8 cellular contexts compared by ENCODE assay signal in the genomic region with DNA sequence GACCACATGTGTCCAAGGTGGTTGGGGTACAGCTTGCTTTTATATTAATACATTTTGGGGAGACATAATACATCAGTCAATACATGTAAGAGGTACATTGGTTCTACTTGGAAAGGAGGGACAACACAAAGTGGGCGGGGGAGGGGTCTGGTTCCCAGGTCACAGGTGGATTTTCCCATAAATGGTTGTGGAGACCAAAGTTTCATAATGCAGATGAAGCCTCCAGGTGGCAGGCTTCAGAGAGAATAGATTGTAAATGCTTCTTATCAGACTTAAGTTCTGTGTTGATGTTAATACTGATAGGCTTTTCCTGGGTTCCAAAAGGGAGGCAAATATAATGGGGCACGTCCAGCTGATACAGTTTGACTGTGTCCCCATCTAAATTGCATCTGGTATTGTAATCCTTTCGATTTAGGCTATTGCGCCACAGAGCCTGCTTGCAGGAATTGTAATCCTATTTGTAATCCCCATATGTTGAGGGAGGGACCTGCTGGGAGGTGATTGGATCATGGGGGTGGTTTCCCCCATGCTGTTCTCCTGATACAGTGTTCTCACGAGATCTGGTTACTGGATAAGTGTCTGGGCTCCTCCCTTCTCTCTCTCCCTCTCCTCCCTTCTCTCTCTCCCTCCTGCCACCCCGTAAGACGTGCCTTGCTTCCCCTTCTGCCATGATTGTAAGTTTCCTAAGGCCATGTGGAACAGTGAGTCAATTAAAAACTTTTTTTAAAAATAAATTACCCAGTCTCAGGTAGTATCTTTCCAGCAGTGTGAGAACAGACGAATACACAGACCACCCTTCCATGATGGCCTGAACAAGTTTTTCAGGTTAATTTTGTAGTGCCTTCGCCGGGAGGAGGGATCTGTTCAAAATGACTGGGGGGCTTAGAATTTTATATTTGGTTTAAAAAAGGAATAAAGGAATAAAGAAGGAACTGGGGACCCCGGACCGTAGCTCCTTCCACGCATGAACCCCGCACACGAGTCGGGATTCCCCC. TPM values are rescaled to one million over a fixed set of nuclear protein-coding genes. Genes with fewer than 3 reads are reported as not detected.
DNase-seq lines count a peak whose midpoint lies in the region; ATAC-seq and TF ChIP-seq lines count a peak whose summit lies in the region.

No MANE protein-coding gene starts in this region.

- TF ChIP-seq CTCF in CD8-positive, alpha-beta T cell (IDR thresholded peaks at IDR 0.05) = no peak
- TF ChIP-seq CTCF in HFF-Myc (IDR thresholded peaks at IDR 0.05; ENCODE audit: low read depth, low read length, missing control alignments) = no peak
- TF ChIP-seq CTCF in epithelial cell of esophagus (IDR thresholded peaks at IDR 0.05; ENCODE audit: insufficient read depth, low read depth, low read length, missing control alignments) = peak; percentile 15
- TF ChIP-seq CTCF in neural progenitor cell (IDR thresholded peaks at IDR 0.05) = no peak

- H2AFZ ChIP-seq in neural progenitor cell (replicated peaks) = peak overlapping the region; percentile 98

- peak overlapping the region; percentile 89 for H3K4me2 ChIP-seq in neural progenitor cell

- no peaks in the 10 kb centered on the region for H3K36me3 ChIP-seq in CD8-positive, alpha-beta T cell (ENCODE audit: insufficient read depth, low read length)
- H3K36me3 ChIP-seq in SJCRH30 = peaks cover 3% of the 10 kb centered on the region
- no peaks in the 10 kb centered on the region for H3K36me3 ChIP-seq in neural progenitor cell

- peaks cover 17% of the 10 kb centered on the region for H3K4me1 ChIP-seq in CD8-positive, alpha-beta T cell (ENCODE audit: insufficient read depth, low read length)
- H3K4me1 ChIP-seq in SJCRH30 = no peaks in the 10 kb centered on the region
- H3K4me1 ChIP-seq in neural progenitor cell = no peaks in the 10 kb centered on the region

- DNase-seq in CD8-positive, alpha-beta T cell = no peak
- DNase-seq in HFF-Myc (ENCODE audit: extremely low read depth, low read depth) (peak; percentile 66), SJCRH30 (peak; percentile 72 to 83), epithelial cell of esophagus (ENCODE audit: low read depth) (peak; percentile 66), neural progenitor cell (ENCODE audit: low spot score) (peak; percentile 52)
- DNase-seq in central memory CD4-positive, alpha-beta T cell = no peak

- peak overlapping the region; percentile 65 for H3K9ac ChIP-seq in neural progenitor cell

- ATAC-seq in CD8-positive, alpha-beta T cell = no peak
- ATAC-seq in GM18511 (IDR thresholded peaks at IDR 0.05; ENCODE audit: unreplicated experiment) = no peak
- ATAC-seq in HG02763 (IDR thresholded peaks at IDR 0.05; ENCODE audit: unreplicated experiment) = no peak

- H3K27ac Mint-ChIP-seq in CD8-positive, alpha-beta T cell = no peak overlapping the region
- peak overlapping the region; percentile 26 for H3K27ac Mint-ChIP-seq in neural progenitor cell

- intact Hi-C loops in CD8-positive, alpha-beta T cell (cut with DNase I, micrococcal nuclease) = loop anchor here in 1 of 2 experiments (2.0 kb wide), 1 partner anchor 45 kb away; a partner anchor contains a TSS

- H3K27me3 Mint-ChIP-seq in CD8-positive, alpha-beta T cell (ENCODE audit: low read depth) = peaks cover 39% of the 10 kb centered on the region
- H3K27me3 Mint-ChIP-seq in neural progenitor cell (ENCODE audit: insufficient read depth, low read depth) = peaks cover 6% of the 10 kb centered on the region

- peak overlapping the region; percentile 68 for H3K4me3 Mint-ChIP-seq in CD8-positive, alpha-beta T cell
- peak overlapping the region; percentile 100 for H3K4me3 Mint-ChIP-seq in neural progenitor cell

- H3K36me3 Mint-ChIP-seq in CD8-positive, alpha-beta T cell = peaks cover 2% of the 10 kb centered on the region
- peaks cover 22% of the 10 kb centered on the region for H3K36me3 Mint-ChIP-seq in neural progenitor cell

- no peaks in the 10 kb centered on the region for H3K79me2 ChIP-seq in neural progenitor cell (ENCODE audit: low read depth)

- peaks cover 9% of the 10 kb centered on the region for H3K27me3 ChIP-seq in CD8-positive, alpha-beta T cell (ENCODE audit: insufficient read depth, low read length)
- H3K27me3 ChIP-seq in SJCRH30 (no peaks in the 10 kb centered on the region), neural progenitor cell (peaks cover 84% of the 10 kb centered on the region)

- CTCF ChIA-PET in CD8-positive, alpha-beta T cell (lab: Charles Lee) = no interaction called here

- no peaks in the 10 kb centered on the region for H3K9me3 ChIP-seq in CD8-positive, alpha-beta T cell (ENCODE audit: low read length)
- H3K9me3 ChIP-seq in SJCRH30 (replicated peaks) (peaks cover 3% of the 10 kb centered on the region; the same call in 1 of the 2 replicates), neural progenitor cell (ENCODE audit: low read depth) (no peaks in the 10 kb centered on the region)

- no peak overlapping the region for H3K27ac ChIP-seq in CD8-positive, alpha-beta T cell (ENCODE audit: low read depth, low read length)
- H3K27ac ChIP-seq in SJCRH30 = peak overlapping the region; percentile 66
- no peak overlapping the region for H3K27ac ChIP-seq in neural progenitor cell

- peaks cover 13% of the 10 kb centered on the region for H3K4me1 Mint-ChIP-seq in CD8-positive, alpha-beta T cell (ENCODE audit: low read depth)
- peaks cover 19% of the 10 kb centered on the region for H3K4me1 Mint-ChIP-seq in neural progenitor cell

- POLR2A ChIA-PET in CD8-positive, alpha-beta T cell (lab: Charles Lee) = interaction anchor here (0.7 kb wide), 1 partner anchor 19 kb away, joined by 3 read pairs; no protein-coding TSS in a partner anchor

- H3F3A ChIP-seq in neural progenitor cell (ENCODE audit: low read depth) = peaks cover 12% of the 10 kb centered on the region

- H3K9me3 Mint-ChIP-seq in CD8-positive, alpha-beta T cell = no peaks in the 10 kb centered on the region
- peaks cover 36% of the 10 kb centered on the region for H3K9me3 Mint-ChIP-seq in neural progenitor cell

- H3K4me3 ChIP-seq in CD8-positive, alpha-beta T cell (ENCODE audit: low read depth, low read length) = peak overlapping the region; percentile 71
- H3K4me3 ChIP-seq in HFF-Myc (replicated peaks; ENCODE audit: low read depth, low read length) = peak overlapping the region; percentile 71
- H3K4me3 ChIP-seq in SJCRH30 = peak overlapping the region; percentile 88
- peak overlapping the region; percentile 75 for H3K4me3 ChIP-seq in epithelial cell of esophagus (ENCODE audit: low read length)
- peak overlapping the region; percentile 86 for H3K4me3 ChIP-seq in neural progenitor cell

- no peaks in the 10 kb centered on the region for H4K20me1 ChIP-seq in neural progenitor cell (ENCODE audit: low read depth)

RNA-seq across cellular contexts. Expression of a gene that starts 44.9 kb away (rescaled TPM):
- total RNA-seq in CD8-positive, alpha-beta T cell = 1 to 10 TPM; 2.8 to 4.3 TPM
- 8.7 and 10.5 TPM in 2 replicates for total RNA-seq in SJCRH30 (2014; rRNA removed; shearing (Covaris generic))
- 9.2 and 12.3 TPM in 2 replicates for total RNA-seq in neural progenitor cell (ENCODE audit: low replicate concordance)

Comparison
In these comparisons a context has a peak if more than half of its experiments do, and no peak if none do; other contexts are left out.
1. DNase-seq: peak in HFF-Myc (single experiment), SJCRH30 (2 of 2), epithelial cell of esophagus (single experiment) and neural progenitor cell (single experiment); none in CD8-positive, alpha-beta T cell (0 of 7) and central memory CD4-positive, alpha-beta T cell (single experiment).
2. Peak in every context shown above with its lines, with median percentiles within 50 percentile points of each other: H3K4me3 ChIP-seq.